ENCODE assay signal across 15 cellular contexts in genomic region chr12:47318963-47319362, GRCh38.
A peak's percentile ranks its signal among the peaks of the same experiment; 100 is the strongest.
DNase-seq lines count a peak whose midpoint lies in the region; ATAC-seq and TF ChIP-seq lines count a peak whose summit lies in the region.
"Had no signal": no experiment of that assay in that cellular context is flagged by ENCODE, and none has a peak within 500 bp of the region (broad histone marks: within the 10 kb centered on the region; RNA-seq: fewer than 3 reads in every experiment).

No MANE protein-coding gene starts in this region.

- TF ChIP-seq CTCF in activated CD8-positive, alpha-beta T cell treated with anti-CD3 and anti-CD28 coated beads for 36 hours (IDR thresholded peaks at IDR 0.05) = no peak
- TF ChIP-seq CTCF in osteocyte (IDR thresholded peaks at IDR 0.05) = no peak

- CTCF ChIA-PET in activated CD8-positive, alpha-beta T cell treated with anti-CD3 and anti-CD28 coated beads for 36 hours (lab: Charles Lee) = interaction anchor here (0.6 to 1.1 kb wide), 3 partner anchors 12 to 311 kb away, joined by 3 to 5 read pairs (median 4); no protein-coding TSS in a partner anchor

- intact Hi-C loops in activated CD4-positive, alpha-beta T cell treated with anti-CD3 and anti-CD28 coated beads, Interleukin-2, amount 10 ng/mL, durations not matched to agents 24 days and 14 days (cut with micrococcal nuclease) = no loop called here
- intact Hi-C loops in activated CD8-positive, alpha-beta T cell treated with anti-CD3 and anti-CD28 coated beads for 36 hours (cut with micrococcal nuclease) = no loop called here

- POLR2A ChIA-PET in activated CD8-positive, alpha-beta T cell treated with anti-CD3 and anti-CD28 coated beads for 36 hours (lab: Charles Lee) = interaction anchor here (0.6 to 1.5 kb wide), 2 partner anchors 101 to 103 kb away, joined by 3 read pairs; no protein-coding TSS in a partner anchor

- H3K27me3 Mint-ChIP-seq in activated CD4-positive, alpha-beta T cell treated with anti-CD3 and anti-CD28 coated beads, Interleukin-2, amount 10 ng/mL, durations not matched to agents 24 days and 14 days = no peaks in the 10 kb centered on the region
- H3K27me3 Mint-ChIP-seq in activated CD8-positive, alpha-beta T cell treated with anti-CD3 and anti-CD28 coated beads for 36 hours = no peaks in the 10 kb centered on the region
- H3K27me3 Mint-ChIP-seq in memory B cell (no peaks in the 10 kb centered on the region), osteocyte (ENCODE audit: unreplicated experiment) (no peaks in the 10 kb centered on the region)
- no peaks in the 10 kb centered on the region for H3K27me3 Mint-ChIP-seq in stimulated activated naive CD8-positive, alpha-beta T cell treated with anti-CD3 and anti-CD28 coated beads, Interleukin-15, amount 100 ng/mL, for 72 hours

- H3K36me3 Mint-ChIP-seq in activated CD4-positive, alpha-beta T cell treated with anti-CD3 and anti-CD28 coated beads, Interleukin-2, amount 10 ng/mL, durations not matched to agents 24 days and 14 days (ENCODE audit: low read depth) = peaks cover 2% of the 10 kb centered on the region
- H3K36me3 Mint-ChIP-seq in activated CD8-positive, alpha-beta T cell treated with anti-CD3 and anti-CD28 coated beads for 36 hours (ENCODE audit: low read depth) = peaks cover 3% of the 10 kb centered on the region
- H3K36me3 Mint-ChIP-seq in memory B cell (no peaks in the 10 kb centered on the region), osteocyte (ENCODE audit: unreplicated experiment) (no peaks in the 10 kb centered on the region)

- H3K9me3 Mint-ChIP-seq in activated CD4-positive, alpha-beta T cell treated with anti-CD3 and anti-CD28 coated beads, Interleukin-2, amount 10 ng/mL, durations not matched to agents 24 days and 14 days = no peaks in the 10 kb centered on the region
- peaks cover 9% of the 10 kb centered on the region for H3K9me3 Mint-ChIP-seq in activated CD8-positive, alpha-beta T cell treated with anti-CD3 and anti-CD28 coated beads for 36 hours
- H3K9me3 Mint-ChIP-seq in memory B cell (no peaks in the 10 kb centered on the region), osteocyte (ENCODE audit: unreplicated experiment) (peaks cover 10% of the 10 kb centered on the region)
- peaks cover 5% of the 10 kb centered on the region in 2 donors for H3K9me3 Mint-ChIP-seq in stimulated activated naive CD8-positive, alpha-beta T cell treated with anti-CD3 and anti-CD28 coated beads, Interleukin-15, amount 100 ng/mL, for 72 hours

- peak; percentile 73 for DNase-seq in activated CD4-positive, alpha-beta T cell treated with anti-CD3 and anti-CD28 coated beads, Interleukin-2, amount 10 ng/mL, durations not matched to agents 24 days and 14 days
- DNase-seq in activated CD4-positive, alpha-beta T cell treated with anti-CD3 and anti-CD28 coated beads, Interleukin-2, amount 50 U/mL, for 48 hours = no peak
- DNase-seq in activated CD8-positive, alpha-beta T cell treated with anti-CD3 and anti-CD28 coated beads for 36 hours = peak; percentile 50
- no peak for DNase-seq in memory B cell (ENCODE audit: low spot score in 2 of 2)
- no peak for DNase-seq in stimulated activated naive CD8-positive, alpha-beta T cell treated with anti-CD3 and anti-CD28 coated beads, Interleukin-15, amount 100 ng/mL, for 72 hours
- DNase-seq in osteocyte (ENCODE audit: extremely low spot score, unreplicated experiment) = no peak
- DNase-seq: Caco-2, DMS53, HCEC 1CT, MV-4-11, NCI-H1417 treated with DMSO at 0.1 percent for 48 hours, NCI-H2029 treated with DMSO at 0.1 percent for 48 hours, NCI-H524 had no signal

- ATAC-seq in activated CD8-positive, alpha-beta T cell treated with anti-CD3 and anti-CD28 coated beads for 36 hours = peak; percentile 62
- peak; percentile 54 for ATAC-seq in memory B cell (ENCODE audit: low read depth)
- peak; percentile 63 for ATAC-seq in stimulated activated naive CD8-positive, alpha-beta T cell treated with anti-CD3 and anti-CD28 coated beads, Interleukin-15, amount 100 ng/mL, for 72 hours
- no peak for ATAC-seq in activated CD4-positive, CD25-positive, alpha-beta regulatory T cell treated with anti-CD3 and anti-CD28 coated beads, Interleukin-2, amount 50 U/mL, for 24 hours
- no peak for ATAC-seq in GM21737 (IDR thresholded peaks at IDR 0.05; ENCODE audit: unreplicated experiment)

- H3K4me1 Mint-ChIP-seq in activated CD4-positive, alpha-beta T cell treated with anti-CD3 and anti-CD28 coated beads, Interleukin-2, amount 10 ng/mL, durations not matched to agents 24 days and 14 days = peaks cover 30% of the 10 kb centered on the region
- H3K4me1 Mint-ChIP-seq in activated CD8-positive, alpha-beta T cell treated with anti-CD3 and anti-CD28 coated beads for 36 hours (ENCODE audit: low read depth) = peaks cover 46% of the 10 kb centered on the region
- H3K4me1 Mint-ChIP-seq in memory B cell = peaks cover 30% of the 10 kb centered on the region
- H3K4me1 Mint-ChIP-seq in stimulated activated naive CD8-positive, alpha-beta T cell treated with anti-CD3 and anti-CD28 coated beads, Interleukin-15, amount 100 ng/mL, for 72 hours = peaks cover 40% of the 10 kb centered on the region
- peaks cover 15% of the 10 kb centered on the region for H3K4me1 Mint-ChIP-seq in osteocyte (ENCODE audit: unreplicated experiment)

- H3K4me3 Mint-ChIP-seq in activated CD4-positive, alpha-beta T cell treated with anti-CD3 and anti-CD28 coated beads, Interleukin-2, amount 10 ng/mL, durations not matched to agents 24 days and 14 days = no peak overlapping the region
- H3K4me3 Mint-ChIP-seq in activated CD8-positive, alpha-beta T cell treated with anti-CD3 and anti-CD28 coated beads for 36 hours = no peak overlapping the region
- H3K4me3 Mint-ChIP-seq in memory B cell (no peak overlapping the region), osteocyte (ENCODE audit: unreplicated experiment) (no peak overlapping the region)
- H3K4me3 Mint-ChIP-seq in stimulated activated naive CD8-positive, alpha-beta T cell treated with anti-CD3 and anti-CD28 coated beads, Interleukin-15, amount 100 ng/mL, for 72 hours = no peak overlapping the region

- H3K27ac Mint-ChIP-seq in activated CD4-positive, alpha-beta T cell treated with anti-CD3 and anti-CD28 coated beads, Interleukin-2, amount 10 ng/mL, durations not matched to agents 24 days and 14 days = no peak overlapping the region
- peak overlapping the region; percentile 33 for H3K27ac Mint-ChIP-seq in activated CD8-positive, alpha-beta T cell treated with anti-CD3 and anti-CD28 coated beads for 36 hours
- H3K27ac Mint-ChIP-seq in memory B cell (peak overlapping the region; percentile 2), osteocyte (ENCODE audit: unreplicated experiment) (no peak overlapping the region)
- no peak overlapping the region for H3K27ac Mint-ChIP-seq in stimulated activated naive CD8-positive, alpha-beta T cell treated with anti-CD3 and anti-CD28 coated beads, Interleukin-15, amount 100 ng/mL, for 72 hours

Comparison
In these comparisons a context has a peak if more than half of its experiments do, and no peak if none do; other contexts are left out.
1. DNase-seq: peak in activated CD4-positive, alpha-beta T cell treated with anti-CD3 and anti-CD28 coated beads, Interleukin-2, amount 10 ng/mL, durations not matched to agents 24 days and 14 days (single experiment) and activated CD8-positive, alpha-beta T cell treated with anti-CD3 and anti-CD28 coated beads for 36 hours (single experiment); none in activated CD4-positive, alpha-beta T cell treated with anti-CD3 and anti-CD28 coated beads, Interleukin-2, amount 50 U/mL, for 48 hours (0 of 2), memory B cell (0 of 2), stimulated activated naive CD8-positive, alpha-beta T cell treated with anti-CD3 and anti-CD28 coated beads, Interleukin-15, amount 100 ng/mL, for 72 hours (0 of 2) and osteocyte (single experiment).
2. H3K27ac Mint-ChIP-seq: peak in activated CD8-positive, alpha-beta T cell treated with anti-CD3 and anti-CD28 coated beads for 36 hours (single experiment) and memory B cell (single experiment); none in activated CD4-positive, alpha-beta T cell treated with anti-CD3 and anti-CD28 coated beads, Interleukin-2, amount 10 ng/mL, durations not matched to agents 24 days and 14 days (single experiment), stimulated activated naive CD8-positive, alpha-beta T cell treated with anti-CD3 and anti-CD28 coated beads, Interleukin-15, amount 100 ng/mL, for 72 hours (0 of 2) and osteocyte (single experiment).
3. ATAC-seq: peak in activated CD8-positive, alpha-beta T cell treated with anti-CD3 and anti-CD28 coated beads for 36 hours (single experiment), memory B cell (single experiment) and stimulated activated naive CD8-positive, alpha-beta T cell treated with anti-CD3 and anti-CD28 coated beads, Interleukin-15, amount 100 ng/mL, for 72 hours (single experiment); none in activated CD4-positive, CD25-positive, alpha-beta regulatory T cell treated with anti-CD3 and anti-CD28 coated beads, Interleukin-2, amount 50 U/mL, for 24 hours (0 of 2) and GM21737 (single experiment).